ENCODE assay signal across 22 cellular contexts in genomic region chr13:111853146-111853545, GRCh38.
"Had no signal": no experiment of that assay in that cellular context is flagged by ENCODE, and none has a peak within 500 bp of the region (broad histone marks: within the 10 kb centered on the region; RNA-seq: fewer than 3 reads in every experiment).

No MANE protein-coding gene starts in this region.

- H3K36me3 ChIP-seq: adrenal gland had no signal

- H3K9me3 Mint-ChIP-seq: activated CD4-positive, alpha-beta memory T cell treated with anti-CD3 and anti-CD28 coated beads for 36 hours; activated CD4-positive, alpha-beta T cell treated with anti-CD3 and anti-CD28 coated beads, Interleukin-2, amount 10 ng/mL, durations not matched to agents 7 days and 5 days; activated naive CD8-positive, alpha-beta T cell treated with anti-CD3 and anti-CD28 coated beads, Interleukin-2, amount 10 ng/mL, durations not matched to agents 7 days and 5 days; activated T-cell treated with anti-CD3 and anti-CD28 coated beads, Interleukin-2, amount 50 U/mL, for 72 hours; activated T-helper 2 cell treated with anti-CD3 and anti-CD28 coated beads, Interferon-gamma antibody, Interleukin-2, Interleukin-4, amounts not matched to agents 10 μg/mL and 5 μg/mL and 100 μg/mL, durations not matched to agents 14 hours and 24 hours and 36 hours had no signal

- ATAC-seq: activated T-cell treated with anti-CD3 and anti-CD28 coated beads, Interleukin-2, amount 50 U/mL, for 72 hours; K562; Panc1; Right ventricle myocardium inferior; T-cell had no signal

- H3K4me1 Mint-ChIP-seq: activated CD4-positive, alpha-beta T cell treated with anti-CD3 and anti-CD28 coated beads, Interleukin-2, amount 10 ng/mL, durations not matched to agents 7 days and 5 days; activated naive CD8-positive, alpha-beta T cell treated with anti-CD3 and anti-CD28 coated beads, Interleukin-2, amount 10 ng/mL, durations not matched to agents 7 days and 5 days; T-cell had no signal

- H3K4me3 ChIP-seq: adrenal gland, K562, SK-N-MC had no signal

- H3K27ac Mint-ChIP-seq: activated CD4-positive, alpha-beta memory T cell treated with anti-CD3 and anti-CD28 coated beads for 36 hours; activated CD4-positive, alpha-beta T cell treated with anti-CD3 and anti-CD28 coated beads, Interleukin-2, amount 10 ng/mL, durations not matched to agents 7 days and 5 days; activated naive CD8-positive, alpha-beta T cell treated with anti-CD3 and anti-CD28 coated beads, Interleukin-2, amount 10 ng/mL, durations not matched to agents 7 days and 5 days; activated T-cell treated with anti-CD3 and anti-CD28 coated beads, Interleukin-2, amount 50 U/mL, for 72 hours; activated T-helper 2 cell treated with anti-CD3 and anti-CD28 coated beads, Interferon-gamma antibody, Interleukin-2, Interleukin-4, amounts not matched to agents 10 μg/mL and 5 μg/mL and 100 μg/mL, durations not matched to agents 14 hours and 24 hours and 36 hours; T-cell had no signal

- H3K4me1 ChIP-seq: adrenal gland had no signal

- H3K36me3 Mint-ChIP-seq: activated CD4-positive, alpha-beta memory T cell treated with anti-CD3 and anti-CD28 coated beads for 36 hours; activated naive CD8-positive, alpha-beta T cell treated with anti-CD3 and anti-CD28 coated beads, Interleukin-2, amount 10 ng/mL, durations not matched to agents 7 days and 5 days; T-cell had no signal

- H3K27me3 Mint-ChIP-seq: activated CD4-positive, alpha-beta T cell treated with anti-CD3 and anti-CD28 coated beads, Interleukin-2, amount 10 ng/mL, durations not matched to agents 7 days and 5 days had no signal

- H3K27ac ChIP-seq: adrenal gland, SK-N-MC, VCaP had no signal

- H3K9me3 ChIP-seq: adrenal gland had no signal

- H3K4me3 Mint-ChIP-seq: activated CD4-positive, alpha-beta memory T cell treated with anti-CD3 and anti-CD28 coated beads for 36 hours; activated CD4-positive, alpha-beta T cell treated with anti-CD3 and anti-CD28 coated beads, Interleukin-2, amount 10 ng/mL, durations not matched to agents 7 days and 5 days; activated naive CD8-positive, alpha-beta T cell treated with anti-CD3 and anti-CD28 coated beads, Interleukin-2, amount 10 ng/mL, durations not matched to agents 7 days and 5 days; activated T-cell treated with anti-CD3 and anti-CD28 coated beads, Interleukin-2, amount 50 U/mL, for 72 hours; T-cell had no signal

- DNase-seq: activated CD4-positive, alpha-beta memory T cell treated with anti-CD3 and anti-CD28 coated beads for 36 hours; activated CD4-positive, alpha-beta T cell treated with anti-CD3 and anti-CD28 coated beads, Interleukin-2, amount 10 ng/mL, durations not matched to agents 7 days and 5 days; activated CD4-positive, CD25-positive, alpha-beta regulatory T cell; activated naive CD4-positive, alpha-beta T cell treated with anti-CD3 and anti-CD28 coated beads, Interleukin-2, amount 50 U/mL, for 16 hours; activated naive CD8-positive, alpha-beta T cell treated with anti-CD3 and anti-CD28 coated beads, Interleukin-2, amount 10 ng/mL, durations not matched to agents 7 days and 5 days; activated T-cell treated with anti-CD3 and anti-CD28 coated beads, Interleukin-2, amount 50 U/mL, for 72 hours; adrenal gland; anterior cingulate cortex; caudate nucleus; Karpas-422; MM.1S; NCI-H2171; NCI-H82; RPMI8226; T-cell; T-helper 2 cell had no signal
